Comparison of ENCODE assay signal across 34 cellular contexts in genomic region chr3:42680256-42680655, GRCh38. TPM values are rescaled to one million over a fixed set of nuclear protein-coding genes. Genes with fewer than 3 reads are reported as not detected.
DNase-seq lines count a peak whose midpoint lies in the region; ATAC-seq, FAIRE-seq and TF ChIP-seq lines count a peak whose summit lies in the region.
"Had no signal": no experiment of that assay in that cellular context is flagged by ENCODE, and none has a peak within 500 bp of the region (broad histone marks: within the 10 kb centered on the region; RNA-seq: fewer than 3 reads in every experiment).

No MANE protein-coding gene starts in this region.

- TF ChIP-seq CTCF in AG09309 (IDR thresholded peaks at IDR 0.05; ENCODE audit: control insufficient read depth, insufficient read depth, low read depth, low read length, missing control alignments) = no peak
- no peak for TF ChIP-seq CTCF in astrocyte (IDR thresholded peaks at IDR 0.05; ENCODE audit: insufficient read depth, low read depth, low read length)
- no peak for TF ChIP-seq CTCF in osteoblast (IDR thresholded peaks at IDR 0.05; ENCODE audit: extremely low read depth, low read depth, low read length)
- no peak for TF ChIP-seq CTCF in lower leg skin (IDR thresholded peaks at IDR 0.05)

- no peak overlapping the region for H3K4me3 Mint-ChIP-seq in astrocyte (ENCODE audit: unreplicated experiment)
- H3K4me3 Mint-ChIP-seq: activated CD4-positive, alpha-beta memory T cell treated with anti-CD3 and anti-CD28 coated beads for 36 hours; stimulated activated naive CD8-positive, alpha-beta T cell treated with anti-CD3 and anti-CD28 coated beads, Interleukin-15, Interleukin-2, amounts not matched to agents 100 ng/mL and 50 ng/mL, for 24 hours had no signal

- H3K4me3 ChIP-seq in AG09309 (ENCODE audit: control insufficient read depth, low read depth, low read length) (no peak overlapping the region), H7 (ENCODE audit: insufficient read depth, low read depth, low read length) (no peak overlapping the region), astrocyte (ENCODE audit: insufficient read depth, low read depth, low read length) (no peak overlapping the region), osteoblast (ENCODE audit: insufficient read depth, low read length) (no peak overlapping the region), lower leg skin (ENCODE audit: low read depth, poor library complexity, severe bottlenecking) (no peak overlapping the region)
- H3K4me3 ChIP-seq: dorsolateral prefrontal cortex, lung, transverse colon had no signal

- peaks cover 16% of the 10 kb centered on the region for H3K4me1 Mint-ChIP-seq in astrocyte (ENCODE audit: low read depth, unreplicated experiment)

- peaks cover 14% of the 10 kb centered on the region for H3K4me1 ChIP-seq in astrocyte (ENCODE audit: insufficient read depth, low read length)
- H3K4me1 ChIP-seq in osteoblast (ENCODE audit: insufficient read depth, low read length) = peaks cover 15% of the 10 kb centered on the region

- CTCF ChIA-PET in HEK293T (lab: Yijun Ruan, JAX) = no interaction called here

- H3K4me2 ChIP-seq in astrocyte (ENCODE audit: low read length) (peak overlapping the region; percentile 10), osteoblast (ENCODE audit: insufficient read depth, low read length) (no peak overlapping the region)

- H3K27me3 ChIP-seq in H7 (ENCODE audit: control insufficient read depth, insufficient read depth, low read length) = no peaks in the 10 kb centered on the region
- H3K27me3 ChIP-seq in astrocyte (ENCODE audit: insufficient read depth, low read length) = peaks cover 5% of the 10 kb centered on the region
- peaks cover 7% of the 10 kb centered on the region for H3K27me3 ChIP-seq in osteoblast (ENCODE audit: insufficient read depth, low read length)
- H3K27me3 ChIP-seq: dorsolateral prefrontal cortex had no signal

- no peak overlapping the region for H3K27ac Mint-ChIP-seq in astrocyte (ENCODE audit: unreplicated experiment)
- H3K27ac Mint-ChIP-seq: activated CD4-positive, alpha-beta memory T cell treated with anti-CD3 and anti-CD28 coated beads for 36 hours; stimulated activated naive CD8-positive, alpha-beta T cell treated with anti-CD3 and anti-CD28 coated beads, Interleukin-15, Interleukin-2, amounts not matched to agents 100 ng/mL and 50 ng/mL, for 24 hours had no signal

- H3K36me3 ChIP-seq in H7 (replicated peaks; ENCODE audit: control insufficient read depth, insufficient read depth, low read length) (no peaks in the 10 kb centered on the region), astrocyte (ENCODE audit: insufficient read depth, low read length) (no peaks in the 10 kb centered on the region), osteoblast (ENCODE audit: insufficient read depth, low read length) (no peaks in the 10 kb centered on the region)
- H3K36me3 ChIP-seq: neutrophil, transverse colon had no signal

- DNase-seq in AG09309 (ENCODE audit: low read depth) (peak; percentile 23), H7 (peak; percentile 3), astrocyte (ENCODE audit: low read depth) (peak; percentile 59), osteoblast (ENCODE audit: insufficient read length, low spot score, missing footprints) (peak; percentile 84), HEK293T (ENCODE audit: extremely low spot score) (no peak), lower leg skin (ENCODE audit: low spot score in 2 of 2) (no peak)
- no peak for DNase-seq in activated CD4-positive, alpha-beta T cell treated with anti-CD3 and anti-CD28 coated beads, Interleukin-2, amount 50 U/mL, for 1 hour
- DNase-seq: ACHN; activated CD4-positive, alpha-beta memory T cell treated with anti-CD3 and anti-CD28 coated beads for 36 hours; activated CD4-positive, CD25-positive, alpha-beta regulatory T cell; activated T-cell treated with anti-CD3 and anti-CD28 coated beads for 4 hours; amygdala; C1 segment of cervical spinal cord; caudate nucleus; dorsolateral prefrontal cortex; GF-D8; hypothalamus; NCI-H1105 treated with DMSO at 0.1 percent for 48 hours; NCI-H2081 treated with DMSO at 0.1 percent for 48 hours; NCI-H446; stimulated activated CD4-positive, alpha-beta T cell treated with anti-CD3 and anti-CD28 coated beads, Interleukin-4, amount 100 ng/mL, for 24 hours; T1000; transverse colon had no signal

- intact Hi-C loops in lower leg skin (cut with DNase I; ENCODE audit: low total_unique reads) = no loop called here

- no peak overlapping the region for H3K27ac ChIP-seq in astrocyte (ENCODE audit: low read depth, low read length)
- no peak overlapping the region for H3K27ac ChIP-seq in osteoblast (ENCODE audit: low read depth, low read length)
- H3K27ac ChIP-seq: neutrophil, transverse colon had no signal

- no peak for ATAC-seq in HG03521 (IDR thresholded peaks at IDR 0.05; ENCODE audit: unreplicated experiment)
- ATAC-seq: HepG2, Right ventricle myocardium inferior had no signal

- H4K20me1 ChIP-seq in astrocyte (ENCODE audit: insufficient read depth, low read length) (no peaks in the 10 kb centered on the region), osteoblast (ENCODE audit: insufficient read depth, low read length) (peaks cover 2% of the 10 kb centered on the region)

- POLR2A ChIA-PET in HEK293T (lab: Yijun Ruan, JAX) = no interaction called here

- no peaks in the 10 kb centered on the region for H3K79me2 ChIP-seq in astrocyte (ENCODE audit: insufficient read depth, low read length)
- H3K79me2 ChIP-seq in osteoblast (ENCODE audit: insufficient read depth, low read length) = no peaks in the 10 kb centered on the region

- TF ChIP-seq POLR2A in lower leg skin (IDR thresholded peaks at IDR 0.05) = no peak

- peaks cover 5% of the 10 kb centered on the region for H3K36me3 Mint-ChIP-seq in astrocyte (ENCODE audit: low read depth, unreplicated experiment)

- no peak overlapping the region for H2AFZ ChIP-seq in astrocyte (ENCODE audit: low read depth, low read length)
- H2AFZ ChIP-seq in osteoblast (ENCODE audit: low read length) = no peak overlapping the region

- no peak overlapping the region for H3K9ac ChIP-seq in astrocyte (ENCODE audit: low read length)

- H3K9me3 ChIP-seq in astrocyte (ENCODE audit: insufficient read depth, low read depth, low read length) = peaks cover 7% of the 10 kb centered on the region
- H3K9me3 ChIP-seq in osteoblast (ENCODE audit: low read depth, low read length) = peaks cover 2% of the 10 kb centered on the region
- H3K9me3 ChIP-seq: neutrophil had no signal

- 92 to 97% methylated on average over 1 of the region's 1 CpG for WGBS in lower leg skin, 2 donors

- peaks cover 12% of the 10 kb centered on the region for H3K9me3 Mint-ChIP-seq in astrocyte (ENCODE audit: unreplicated experiment)

- no peak for FAIRE-seq in astrocyte (lab: Jason Lieb, UNC)
- FAIRE-seq: endothelial cell of umbilical vein, frontal cortex, HepG2, islet of Langerhans had no signal

- H3K27me3 Mint-ChIP-seq in astrocyte (ENCODE audit: low read depth, unreplicated experiment) = no peaks in the 10 kb centered on the region

TF ChIP-seq in HEK293T, 16 proteins besides CTCF, POLR2A, EP300 and RAD21:
- TF ChIP-seq CTBP1 (IDR thresholded peaks at IDR 0.05; ENCODE audit: borderline replicate concordance) = no peak
TF ChIP-seq in HEK293T: peak in this region for 0.

RNA-seq across cellular contexts. Expression of gene KLHL40, which starts 5.1 kb away (rescaled TPM):
- not detected in 2 replicates for total RNA-seq in H7 (2014; rRNA removed; shearing (Covaris generic))
- total RNA-seq in astrocyte (not detected in 2 replicates), osteoblast (not detected in 2 replicates), lower leg skin (not detected)
- total RNA-seq: activated CD4-positive, alpha-beta memory T cell treated with anti-CD3 and anti-CD28 coated beads for 36 hours; endothelial cell of umbilical vein; HepG2; lung; OCI-LY7; pulmonary artery endothelial cell; Right ventricle myocardium inferior had no signal

RNA-seq across cellular contexts. Expression of gene HHATL, which starts 22.3 kb away (rescaled TPM):
- total RNA-seq in H7 (2014; rRNA removed; shearing (Covaris generic)) = not detected in 2 replicates
- not detected in 2 replicates for total RNA-seq in astrocyte
- total RNA-seq in osteoblast = not detected in 2 replicates
- 1 to 10 TPM in 2 of 4 donors, under 1 TPM in 1, not detected in 1; 0.34 to 6.1 (median 1.5) TPM for total RNA-seq in lower leg skin
- total RNA-seq: activated CD4-positive, alpha-beta memory T cell treated with anti-CD3 and anti-CD28 coated beads for 36 hours; endothelial cell of umbilical vein; frontal cortex; HepG2; OCI-LY7; pulmonary artery endothelial cell had no signal

RNA-seq across cellular contexts. Expression of gene ZBTB47, which starts 26.8 kb away (rescaled TPM):
- total RNA-seq in H7 (2014; rRNA removed; shearing (Covaris generic)) = 5.1 and 8.0 TPM in 2 replicates
- total RNA-seq in astrocyte = 9.3 and 10.2 TPM in 2 replicates
- total RNA-seq in osteoblast = 39.2 and 41.3 TPM in 2 replicates
- 10 to 100 TPM; 14.4 to 25.8 (median 21.2) TPM for total RNA-seq in lower leg skin

Comparison
In these comparisons a context has a peak if more than half of its experiments do, and no peak if none do; other contexts are left out.
1. DNase-seq: peak in AG09309 (single experiment), H7 (single experiment), astrocyte (single experiment) and osteoblast (single experiment); none in HEK293T (single experiment), activated CD4-positive, alpha-beta T cell treated with anti-CD3 and anti-CD28 coated beads, Interleukin-2, amount 50 U/mL, for 1 hour (single experiment) and lower leg skin (0 of 2).